In genomic region chr12:10719482-10719881, GRCh38 we compare ENCODE assay signal across 12 cellular contexts. TPM values are rescaled to one million over a fixed set of nuclear protein-coding genes. Genes with fewer than 3 reads are reported as not detected.
DNase-seq lines count a peak whose midpoint lies in the region; ATAC-seq, FAIRE-seq and TF ChIP-seq lines count a peak whose summit lies in the region.
"Had no signal": no experiment of that assay in that cellular context is flagged by ENCODE, and none has a peak within 500 bp of the region (broad histone marks: within the 10 kb centered on the region; RNA-seq: fewer than 3 reads in every experiment).

No MANE protein-coding gene starts in this region.

- BruUV-seq in MCF 10A (replicated peaks; lab: Mats Ljungman, UMichigan), result no TSS peak

- no peak for ATAC-seq in GM18909 (IDR thresholded peaks at IDR 0.05; ENCODE audit: poor library complexity, unreplicated experiment)

- TF ChIP-seq POLR2A in stomach (IDR thresholded peaks at IDR 0.05), result no peak

- POLR2A ChIA-PET in MCF 10A (lab: Yijun Ruan, JAX), result interaction anchor here (0.6 to 10.2 kb wide), 11 partner anchors 9 to 931 kb away, joined by 3 to 192 read pairs (median 7); partner anchors contain the start of genes GABARAPL1, MAGOHB and SMIM10L1
- POLR2A ChIA-PET in activated CD4-positive, alpha-beta memory T cell treated with anti-CD3 and anti-CD28 coated beads, Interleukin-2, amount 10 ng/mL, durations not matched to agents 7 days and 5 days (lab: Charles Lee), result interaction anchor here (1.1 to 1.8 kb wide), 2 partner anchors 18 to 452 kb away, joined by 3 to 6 read pairs; partner anchors contain the start of gene SMIM10L1

- H3K4me2 ChIP-seq in Loucy (ENCODE audit: low read depth, low read length, poor library complexity, severe bottlenecking), result peak overlapping the region; percentile 74

- TF ChIP-seq EP300 in stomach (IDR thresholded peaks at IDR 0.05), result no peak

- H3K36me3 ChIP-seq in Loucy (ENCODE audit: insufficient read depth, low read length) (peaks cover 10% of the 10 kb centered on the region; the same call in 1 of the 2 replicates), stomach (peaks cover 9 to 18% (median 16%) of the 10 kb centered on the region in 4 donors)

- peaks cover 53% of the 10 kb centered on the region for H3K4me1 ChIP-seq in Loucy (ENCODE audit: insufficient read depth, low read length, poor library complexity, severe bottlenecking)
- H3K4me1 ChIP-seq in stomach, result peaks cover 52 to 80% (median 66%) of the 10 kb centered on the region in 4 donors

- H3K36me3 Mint-ChIP-seq in MCF 10A (ENCODE audit: insufficient read depth, unreplicated experiment), result peaks cover 60% of the 10 kb centered on the region
- peaks cover 7% of the 10 kb centered on the region for H3K36me3 Mint-ChIP-seq in activated CD4-positive, alpha-beta memory T cell treated with anti-CD3 and anti-CD28 coated beads, Interleukin-2, amount 10 ng/mL, durations not matched to agents 7 days and 5 days (ENCODE audit: low read depth)

- no peaks in the 10 kb centered on the region for H3K9me2 ChIP-seq in Loucy (replicated peaks; ENCODE audit: low read depth, low read length)

- H3K9me3 ChIP-seq in Loucy (ENCODE audit: insufficient read depth, low read depth, low read length) (no peaks in the 10 kb centered on the region), stomach (no peaks in the 10 kb centered on the region)

- peak overlapping the region; percentile 99 for H3K4me3 Mint-ChIP-seq in MCF 10A (ENCODE audit: unreplicated experiment)
- H3K4me3 Mint-ChIP-seq in activated CD4-positive, alpha-beta memory T cell treated with anti-CD3 and anti-CD28 coated beads, Interleukin-2, amount 10 ng/mL, durations not matched to agents 7 days and 5 days, result no peak overlapping the region
- H3K4me3 Mint-ChIP-seq: T-helper 1 cell treated with Interleukin-12 subunit alpha and Interleukin-12 subunit beta and Interleukin-4 antibody, amounts not matched to agents 30 μg/mL and 1 μg/mL, for 36 hours had no signal

- no peaks in the 10 kb centered on the region for H3K27me3 Mint-ChIP-seq in MCF 10A (ENCODE audit: insufficient read depth, unreplicated experiment)
- peaks cover 31% of the 10 kb centered on the region for H3K27me3 Mint-ChIP-seq in activated CD4-positive, alpha-beta memory T cell treated with anti-CD3 and anti-CD28 coated beads, Interleukin-2, amount 10 ng/mL, durations not matched to agents 7 days and 5 days

- peak overlapping the region; percentile 98 for H3K27ac Mint-ChIP-seq in MCF 10A (ENCODE audit: low read depth, unreplicated experiment)
- no peak overlapping the region for H3K27ac Mint-ChIP-seq in activated CD4-positive, alpha-beta memory T cell treated with anti-CD3 and anti-CD28 coated beads, Interleukin-2, amount 10 ng/mL, durations not matched to agents 7 days and 5 days
- H3K27ac Mint-ChIP-seq: T-helper 1 cell treated with Interleukin-12 subunit alpha and Interleukin-12 subunit beta and Interleukin-4 antibody, amounts not matched to agents 30 μg/mL and 1 μg/mL, for 36 hours had no signal

- peaks cover 32% of the 10 kb centered on the region for H4K20me1 ChIP-seq in Loucy (ENCODE audit: insufficient read depth, low read length, poor library complexity, severe bottlenecking)

- intact Hi-C loops in MCF 10A (cut with micrococcal nuclease) (loop anchor here (5.0 kb wide), 1 partner anchor 507 kb away; the partner anchor contains the start of gene GABARAPL1), stomach (cut with DNase I; ENCODE audit: low total_unique reads) (no loop called here)

- H3K79me2 ChIP-seq in Loucy (ENCODE audit: insufficient read depth, low read length), result peaks cover 81% of the 10 kb centered on the region

- H3K9ac ChIP-seq in Loucy (ENCODE audit: low read depth, low read length, poor library complexity, severe bottlenecking), result peak overlapping the region; percentile 79

- no peak for FAIRE-seq in RCC 7860 (lab: Jason Lieb, UNC)

- 46 to 58% (median 53%) methylated on average over 4 of the region's 4 CpGs for WGBS in stomach, 5 donors

- peak overlapping the region in 4 of 5 donors; percentile 38 to 99 (median 98) for H3K27ac ChIP-seq in stomach

- H3K27me3 ChIP-seq in Loucy (ENCODE audit: insufficient read depth, low read length, poor library complexity, severe bottlenecking), result no peaks in the 10 kb centered on the region
- H3K27me3 ChIP-seq in stomach, result no peaks in the 10 kb centered on the region

- H3F3A ChIP-seq in Loucy (ENCODE audit: low read depth), result peaks cover 2% of the 10 kb centered on the region; the same call in 1 of the 2 replicates

- H3K4me3 ChIP-seq in Loucy (ENCODE audit: low read length, poor library complexity, severe bottlenecking) (peak overlapping the region; percentile 94), stomach (peak overlapping the region in 2 of 4 donors; percentile 82 to 94)

- H3K9me3 Mint-ChIP-seq in MCF 10A (ENCODE audit: unreplicated experiment), result no peaks in the 10 kb centered on the region
- H3K9me3 Mint-ChIP-seq in activated CD4-positive, alpha-beta memory T cell treated with anti-CD3 and anti-CD28 coated beads, Interleukin-2, amount 10 ng/mL, durations not matched to agents 7 days and 5 days, result no peaks in the 10 kb centered on the region
- H3K9me3 Mint-ChIP-seq: T-helper 1 cell treated with Interleukin-12 subunit alpha and Interleukin-12 subunit beta and Interleukin-4 antibody, amounts not matched to agents 30 μg/mL and 1 μg/mL, for 36 hours had no signal

- peak; percentile 62 for DNase-seq in MCF 10A (ENCODE audit: unreplicated experiment)
- peak; percentile 12 for DNase-seq in left kidney (ENCODE audit: low read depth, low spot score)
- no peak for DNase-seq in stomach
- no peak for DNase-seq in activated CD4-positive, alpha-beta memory T cell treated with anti-CD3 and anti-CD28 coated beads, Interleukin-2, amount 10 ng/mL, durations not matched to agents 7 days and 5 days
- DNase-seq in RCC 7860 (ENCODE audit: low spot score), result no peak
- DNase-seq in activated gamma-delta T cell (lab: John Stamatoyannopoulos, UW), result no peak
- DNase-seq: amniotic stem cell, NCI-H1092 treated with DMSO at 0.1 percent for 48 hours, NCI-H774 had no signal

- CTCF ChIA-PET in MCF 10A (lab: Yijun Ruan, JAX), result interaction anchor here (0.6 to 4.3 kb wide), 2 partner anchors 30 to 542 kb away, joined by 3 to 42 read pairs; no protein-coding TSS in a partner anchor
- CTCF ChIA-PET in activated CD4-positive, alpha-beta memory T cell treated with anti-CD3 and anti-CD28 coated beads, Interleukin-2, amount 10 ng/mL, durations not matched to agents 7 days and 5 days (lab: Charles Lee), result interaction anchor here (1.1 to 1.9 kb wide), 2 partner anchors 10 to 31 kb away, joined by 3 to 5 read pairs; no protein-coding TSS in a partner anchor

- H3K4me1 Mint-ChIP-seq in MCF 10A (ENCODE audit: insufficient read depth, unreplicated experiment), result peaks cover 52% of the 10 kb centered on the region
- peaks cover 37% of the 10 kb centered on the region for H3K4me1 Mint-ChIP-seq in activated CD4-positive, alpha-beta memory T cell treated with anti-CD3 and anti-CD28 coated beads, Interleukin-2, amount 10 ng/mL, durations not matched to agents 7 days and 5 days

- no peak for TF ChIP-seq CTCF in Loucy (conservative IDR thresholded peaks at IDR 0.05; ENCODE audit: low read length)
- TF ChIP-seq CTCF in MCF 10A (IDR thresholded peaks at IDR 0.05; ENCODE audit: unreplicated experiment), result no peak
- no peak for TF ChIP-seq CTCF in stomach (IDR thresholded peaks at IDR 0.05)

- no peak overlapping the region for H2AFZ ChIP-seq in Loucy (ENCODE audit: low read length)

RNA-seq across cellular contexts. Expression of gene YBX3, which starts 3.6 kb away (rescaled TPM):
- total RNA-seq in MCF 10A (2022) (545 and 577 TPM in 2 replicates), stomach (100 to 1,000 TPM; 159 to 585 (median 324) TPM)
- polyA plus RNA-seq in stomach, result 100 to 1,000 TPM; 158 to 302 (median 214) TPM
- total RNA-seq in activated CD4-positive, alpha-beta memory T cell treated with anti-CD3 and anti-CD28 coated beads, Interleukin-2, amount 10 ng/mL, durations not matched to agents 7 days and 5 days, result 10 to 100 TPM; 38.4 to 46.4 TPM

RNA-seq across cellular contexts. Expression of gene STYK1, which starts 45.6 kb away (rescaled TPM):
- total RNA-seq in MCF 10A (2022) (0.14 and 0.56 TPM in 2 replicates), stomach (10 to 100 TPM in 3 of 5 donors, 1 to 10 TPM in 2; 2.3 to 23.7 (median 12.0) TPM)
- 1 to 10 TPM; 2.5 to 4.4 (median 4.3) TPM for polyA plus RNA-seq in stomach
- total RNA-seq in activated CD4-positive, alpha-beta memory T cell treated with anti-CD3 and anti-CD28 coated beads, Interleukin-2, amount 10 ng/mL, durations not matched to agents 7 days and 5 days, result under 1 TPM; 0.60 to 0.71 TPM

Comparison
In these comparisons a context has a peak if more than half of its experiments do, and no peak if none do; other contexts are left out.
1. DNase-seq: peak in MCF 10A (single experiment) and left kidney (single experiment); none in stomach (single experiment), activated CD4-positive, alpha-beta memory T cell treated with anti-CD3 and anti-CD28 coated beads, Interleukin-2, amount 10 ng/mL, durations not matched to agents 7 days and 5 days (single experiment), RCC 7860 (single experiment) and activated gamma-delta T cell (single experiment).